29 cellular contexts compared by ENCODE assay signal in genomic region chr4:165234766-165235165, GRCh38.
"Had no signal": no experiment of that assay in that cellular context is flagged by ENCODE, and none has a peak within 500 bp of the region (broad histone marks: within the 10 kb centered on the region; RNA-seq: fewer than 3 reads in every experiment).

No MANE protein-coding gene starts in this region.

- H3K4me3 Mint-ChIP-seq: mesothelial cell of epicardium; naive B cell; natural killer cell treated with Interleukin-12 subunit alpha and Interleukin-12 subunit beta and Interleukin-15 and Interleukin-18, amount 100 ng/mL, for 72 hours; stimulated activated naive B cell treated with anti-CD40 and anti-IgM and Interleukin-4, amounts not matched to agents 10 μg/mL and 1 μg/mL and 100 μg/mL, for 72 hours had no signal

- H3K36me3 ChIP-seq: ovary, thyroid gland, transverse colon, vagina had no signal

- H3K27ac ChIP-seq: hepatocyte, lower lobe of right lung, ovary, skin epidermis, stomach, testis, thyroid gland, transverse colon, upper lobe of left lung, vagina had no signal

- H3K4me1 ChIP-seq: lower lobe of right lung, stomach, testis, transverse colon, vagina had no signal

- ATAC-seq: left cardiac atrium; left lobe of liver; lower lobe of right lung; natural killer cell treated with Interleukin-12 subunit alpha and Interleukin-12 subunit beta and Interleukin-15 and Interleukin-18, amount 100 ng/mL, for 72 hours; right cardiac atrium; sciatic nerve; stimulated activated naive B cell treated with anti-CD40 and anti-IgM and Interleukin-4, amounts not matched to agents 10 μg/mL and 1 μg/mL and 100 μg/mL, for 72 hours; stimulated activated naive CD8-positive, alpha-beta T cell treated with anti-CD3 and anti-CD28 coated beads, Interleukin-15, Interleukin-2, amounts not matched to agents 100 U/mL and 50 U/mL, for 24 hours had no signal

- H3K27ac Mint-ChIP-seq: mesothelial cell of epicardium; progenitor cell of endocrine pancreas; stimulated activated naive B cell treated with anti-CD40 and anti-IgM and Interleukin-4, amounts not matched to agents 10 μg/mL and 1 μg/mL and 100 μg/mL, for 72 hours had no signal

- H3K9me3 ChIP-seq: lower lobe of right lung, ovary, stomach, testis, thyroid gland, transverse colon, upper lobe of left lung, vagina had no signal

- H3K79me2 ChIP-seq: hepatocyte had no signal

- H2AFZ ChIP-seq: hepatocyte had no signal

- FAIRE-seq: keratinocyte had no signal

- H3K27me3 Mint-ChIP-seq: naive B cell; natural killer cell treated with Interleukin-12 subunit alpha and Interleukin-12 subunit beta and Interleukin-15 and Interleukin-18, amount 100 ng/mL, for 72 hours; progenitor cell of endocrine pancreas; stimulated activated naive B cell treated with anti-CD40 and anti-IgM and Interleukin-4, amounts not matched to agents 10 μg/mL and 1 μg/mL and 100 μg/mL, for 72 hours had no signal

- H3K4me2 ChIP-seq: hepatocyte had no signal

- H3K27me3 ChIP-seq: hepatocyte, ovary, stomach, testis, thyroid gland, transverse colon, upper lobe of left lung, vagina had no signal

- H3K4me3 ChIP-seq: hepatocyte, lower lobe of right lung, ovary, skin epidermis, stomach, testis, thyroid gland, transverse colon, upper lobe of left lung, vagina had no signal

- DNase-seq: kidney glomerular epithelial cell; left cardiac atrium; lower lobe of right lung; mammary epithelial cell; mesendoderm; naive B cell; ovary; retina; right cardiac atrium; stimulated activated CD4-positive, alpha-beta T cell treated with anti-CD3 and anti-CD28 coated beads, Interleukin-12 subunit alpha, Interleukin-12 subunit beta, amount 100 ng/mL, for 4 hours; stimulated activated CD4-positive, alpha-beta T cell treated with anti-CD3 and anti-CD28 coated beads, Interleukin-15, amount 100 ng/mL, for 24 hours; stimulated activated CD4-positive, alpha-beta T cell treated with anti-CD3 and anti-CD28 coated beads, Interleukin-2, amount 100 ng/mL, for 24 hours; stimulated activated CD4-positive, alpha-beta T cell treated with anti-CD3 and anti-CD28 coated beads, Interleukin-4, amount 100 ng/mL, for 1 hour; stimulated activated naive B cell treated with anti-CD40 and anti-IgM and Interleukin-4, amounts not matched to agents 10 μg/mL and 1 μg/mL and 100 μg/mL, for 72 hours; stimulated activated naive CD8-positive, alpha-beta T cell treated with anti-CD3 and anti-CD28 coated beads, Interleukin-15, Interleukin-2, amounts not matched to agents 100 U/mL and 50 U/mL, for 24 hours; stomach; testis; thyroid gland; transverse colon; upper lobe of left lung had no signal

- H3K9me3 Mint-ChIP-seq: mesothelial cell of epicardium; naive B cell; natural killer cell treated with Interleukin-12 subunit alpha and Interleukin-12 subunit beta and Interleukin-15 and Interleukin-18, amount 100 ng/mL, for 72 hours; stimulated activated naive B cell treated with anti-CD40 and anti-IgM and Interleukin-4, amounts not matched to agents 10 μg/mL and 1 μg/mL and 100 μg/mL, for 72 hours had no signal
